ENCODE assay signal across 18 cellular contexts in genomic region chr14:23486116-23486515, GRCh38. TPM values are rescaled to one million over a fixed set of nuclear protein-coding genes. Genes with fewer than 3 reads are reported as not detected.
DNase-seq lines count a peak whose midpoint lies in the region; TF ChIP-seq lines count a peak whose summit lies in the region.
"Had no signal": no experiment of that assay in that cellular context is flagged by ENCODE, and none has a peak within 500 bp of the region (broad histone marks: within the 10 kb centered on the region; RNA-seq: fewer than 3 reads in every experiment).

No MANE protein-coding gene starts in this region.

- peaks cover 5% of the 10 kb centered on the region for H3K4me1 ChIP-seq in A673 (ENCODE audit: insufficient read depth, low read length, poor library complexity, severe bottlenecking)
- H3K4me1 ChIP-seq in HUES48 (ENCODE audit: control insufficient read depth, insufficient read depth, low read length), result peaks cover 53% of the 10 kb centered on the region

- intact Hi-C loops in A673 (cut with micrococcal nuclease; ENCODE audit: unreplicated experiment), result loop anchor here (5.0 kb wide), 1 partner anchor 51 kb away; no protein-coding TSS in a partner anchor

- H3K4me3 ChIP-seq in A673 (ENCODE audit: low read depth, low read length, poor library complexity, severe bottlenecking) (no peak overlapping the region), HUES48 (ENCODE audit: low read depth, low read length) (no peak overlapping the region)

- no peaks in the 10 kb centered on the region for H3K9me3 ChIP-seq in A673 (ENCODE audit: low read depth, low read length, poor library complexity, severe bottlenecking)
- H3K9me3 ChIP-seq in HUES48 (ENCODE audit: control insufficient read depth, insufficient read depth, low read length), result no peaks in the 10 kb centered on the region

- CTCF ChIA-PET in A673 (lab: Charles Lee), result interaction anchor here (0.5 kb wide), 1 partner anchor 10 kb away, joined by 3 read pairs; no protein-coding TSS in a partner anchor

- peak overlapping the region; percentile 33 for H3K27ac ChIP-seq in A673 (ENCODE audit: low read depth, low read length, poor library complexity, severe bottlenecking)
- H3K27ac ChIP-seq in HUES48 (ENCODE audit: low read depth, low read length), result peak overlapping the region; percentile 67
- peak overlapping the region; percentile 20 for H3K27ac ChIP-seq in layer of hippocampus (ENCODE audit: low read depth, low read length)

- H3K9ac ChIP-seq in HUES48 (ENCODE audit: low read depth, low read length), result no peak overlapping the region

- H3K36me3 ChIP-seq in A673 (ENCODE audit: insufficient read depth, low read length, poor library complexity, severe bottlenecking) (no peaks in the 10 kb centered on the region), HUES48 (ENCODE audit: control insufficient read depth, insufficient read depth, low read length) (no peaks in the 10 kb centered on the region)

- H3K27me3 ChIP-seq in A673 (replicated peaks; ENCODE audit: insufficient read depth, low read depth, low read length, poor library complexity), result no peaks in the 10 kb centered on the region
- no peaks in the 10 kb centered on the region for H3K27me3 ChIP-seq in HUES48 (ENCODE audit: control insufficient read depth, insufficient read depth, low read length)
- no peaks in the 10 kb centered on the region for H3K27me3 ChIP-seq in layer of hippocampus (ENCODE audit: control insufficient read depth, insufficient read depth, low read length)

- POLR2A ChIA-PET in A673 (lab: Charles Lee; ENCODE audit: low non-redundant PET), result no interaction called here

- no TSS peak for BruUV-seq in A673 (replicated peaks; lab: Mats Ljungman, UMichigan)

- no peak for DNase-seq in A673 (ENCODE audit: low spot score)
- peak; percentile 37 for DNase-seq in cerebellum (ENCODE audit: low spot score)
- DNase-seq in germinal center (ENCODE audit: low spot score), result no peak
- no peak for DNase-seq in D341Med (ENCODE audit: low spot score)
- DNase-seq in SKM-1 (lab: John Stamatoyannopoulos, UW; ENCODE audit: unreplicated experiment), result no peak
- DNase-seq in LoVo (ENCODE audit: low spot score), result no peak
- DNase-seq: COR-L47, DMS153, EL, HCEC 1CT, NCI-H1930, NCI-H2171 treated with DMSO at 0.1 percent for 48 hours, NCI-H446 treated with DMSO at 0.1 percent for 48 hours, NCI-H748 treated with DMSO at 0.1 percent for 48 hours, RPMI8226 had no signal

- no peak for TF ChIP-seq CTCF in A673 (conservative IDR thresholded peaks at IDR 0.05; ENCODE audit: low read depth, low read length)

RNA-seq across cellular contexts. Expression of gene NGDN, which starts 16.6 kb away (rescaled TPM):
- 59.9 and 71.2 TPM in 2 replicates for total RNA-seq in A673 (2021)
- total RNA-seq in cerebellum, result 33.4 TPM

RNA-seq across cellular contexts. Expression of gene MYH7, which starts 50.7 kb away (rescaled TPM):
- total RNA-seq in A673 (2021) (not detected in 2 replicates), cerebellum (2.2 TPM)
- total RNA-seq: HT-29 had no signal
